ENCODE assay signal across 19 cellular contexts in genomic region chr16:81591538-81591870, GRCh38.
"Had no signal": no experiment of that assay in that cellular context is flagged by ENCODE, and none has a peak within 500 bp of the region (broad histone marks: within the 10 kb centered on the region; RNA-seq: fewer than 3 reads in every experiment).

No MANE protein-coding gene starts in this region.

- H3K27me3 Mint-ChIP-seq: stimulated activated naive CD8-positive, alpha-beta T cell treated with anti-CD3 and anti-CD28 coated beads, Interleukin-15, Interleukin-2, amounts not matched to agents 100 ng/mL and 50 ng/mL, for 24 hours; type B pancreatic cell had no signal

- H3K9me3 ChIP-seq: body of pancreas, left ventricle myocardium inferior, pancreas, suprapubic skin had no signal

- H3K9me3 Mint-ChIP-seq: neural progenitor cell; stimulated activated naive CD8-positive, alpha-beta T cell treated with anti-CD3 and anti-CD28 coated beads, Interleukin-15, Interleukin-2, amounts not matched to agents 100 ng/mL and 50 ng/mL, for 24 hours; type B pancreatic cell had no signal

- DNase-seq: activated CD4-positive, alpha-beta T cell treated with anti-CD3 and anti-CD28 coated beads, Interleukin-2, amount 50 U/mL, for 4 hours; activated naive CD4-positive, alpha-beta T cell; central memory CD4-positive, alpha-beta T cell; hypothalamus; left ventricle myocardium inferior; mammary epithelial cell; pancreas; stimulated activated CD4-positive, alpha-beta T cell treated with anti-CD3 and anti-CD28 coated beads, Interleukin-2, amount 100 ng/mL, for 24 hours; SW 1271 had no signal

- H3K27ac Mint-ChIP-seq: activated T-helper 1 cell treated with anti-CD3 and anti-CD28 coated beads, Interleukin-12 subunit alpha, Interleukin-12 subunit beta, Interleukin-2, Interleukin-4 antibody, amounts not matched to agents 30 ng/mL and 10 ng/mL and 1 ng/mL, durations not matched to agents 14 hours and 24 hours and 36 hours; stimulated activated naive CD8-positive, alpha-beta T cell treated with anti-CD3 and anti-CD28 coated beads, Interleukin-15, Interleukin-2, amounts not matched to agents 100 ng/mL and 50 ng/mL, for 24 hours had no signal

- H3K27ac ChIP-seq: body of pancreas, coronary artery, left ventricle myocardium inferior, neural progenitor cell, pancreas, suprapubic skin had no signal

- ATAC-seq: body of pancreas had no signal

- H3K4me1 ChIP-seq: pancreas had no signal

- H3K4me3 ChIP-seq: body of pancreas, coronary artery, left ventricle myocardium inferior, neural progenitor cell, pancreas, suprapubic skin had no signal

- FAIRE-seq: endometrium, frontal cortex, pancreas, TTC549 had no signal

- H3K4me2 ChIP-seq: neural progenitor cell had no signal

- H3K4me3 Mint-ChIP-seq: activated T-helper 1 cell treated with anti-CD3 and anti-CD28 coated beads, Interleukin-12 subunit alpha, Interleukin-12 subunit beta, Interleukin-2, Interleukin-4 antibody, amounts not matched to agents 30 ng/mL and 10 ng/mL and 1 ng/mL, durations not matched to agents 14 hours and 24 hours and 36 hours; neural progenitor cell; stimulated activated naive CD8-positive, alpha-beta T cell treated with anti-CD3 and anti-CD28 coated beads, Interleukin-15, Interleukin-2, amounts not matched to agents 100 ng/mL and 50 ng/mL, for 24 hours; type B pancreatic cell had no signal
